In genomic region chr10:72625276-72625607, GRCh38 we compare ENCODE assay signal across 8 cellular contexts. TPM values are rescaled to one million over a fixed set of nuclear protein-coding genes. Genes with fewer than 3 reads are reported as not detected.
DNase-seq lines count a peak whose midpoint lies in the region; ATAC-seq and TF ChIP-seq lines count a peak whose summit lies in the region.

No MANE protein-coding gene starts in this region.

- H3K27me3 ChIP-seq in left lung (no peaks in the 10 kb centered on the region), tibial nerve (no peaks in the 10 kb centered on the region)

- H3K36me3 ChIP-seq in left lung (no peaks in the 10 kb centered on the region), tibial nerve (no peaks in the 10 kb centered on the region)

- H3K4me3 ChIP-seq in left lung (peak overlapping the region; percentile 90 to 91), tibial nerve (peak overlapping the region; percentile 61 to 89 (median 81))

- H3K36me3 Mint-ChIP-seq in activated T-cell treated with anti-CD3 and anti-CD28 coated beads, Interleukin-2, amount 50 U/mL, for 24 hours (ENCODE audit: low read depth): peaks cover 12% of the 10 kb centered on the region

- TF ChIP-seq POLR2A in tibial nerve (IDR thresholded peaks at IDR 0.05): no peak

- H3K9me3 ChIP-seq in left lung (no peaks in the 10 kb centered on the region), tibial nerve (no peaks in the 10 kb centered on the region)

- DNase-seq in activated T-cell treated with anti-CD3 and anti-CD28 coated beads, Interleukin-2, amount 50 U/mL, for 24 hours: no peak
- no peak for DNase-seq in activated T-cell treated with anti-CD3 and anti-CD28 coated beads for 4 hours
- peak; percentile 21 for DNase-seq in amniotic epithelial cell (ENCODE audit: low read depth)
- DNase-seq in left lung: no peak
- no peak for DNase-seq in tibial nerve (ENCODE audit: low spot score in 2 of 2)
- DNase-seq in stimulated activated CD4-positive, alpha-beta T cell treated with anti-CD3 and anti-CD28 coated beads, Interleukin-12 subunit alpha, Interleukin-12 subunit beta, amount 100 ng/mL, for 4 hours: no peak
- DNase-seq in NOMO-1 treated with dmso at 0.1 percent for 144 hours (lab: John Stamatoyannopoulos, UW; ENCODE audit: unreplicated experiment): no peak
- no peak for DNase-seq in G401 (ENCODE audit: low spot score)

- H3K4me1 ChIP-seq in left lung (peaks cover 12 to 22% of the 10 kb centered on the region in 2 donors), tibial nerve (peaks cover 0 to 21% (median 8%) of the 10 kb centered on the region in 4 donors)

- H3K9me3 Mint-ChIP-seq in activated T-cell treated with anti-CD3 and anti-CD28 coated beads, Interleukin-2, amount 50 U/mL, for 24 hours: no peaks in the 10 kb centered on the region

- H3K27ac Mint-ChIP-seq in activated T-cell treated with anti-CD3 and anti-CD28 coated beads, Interleukin-2, amount 50 U/mL, for 24 hours: peak overlapping the region; percentile 97

- H3K4me3 Mint-ChIP-seq in activated T-cell treated with anti-CD3 and anti-CD28 coated beads, Interleukin-2, amount 50 U/mL, for 24 hours: peak overlapping the region; percentile 98

- ATAC-seq in left lung: peak; percentile 8

- H3K27me3 Mint-ChIP-seq in activated T-cell treated with anti-CD3 and anti-CD28 coated beads, Interleukin-2, amount 50 U/mL, for 24 hours: no peaks in the 10 kb centered on the region

- TF ChIP-seq CTCF in left lung (IDR thresholded peaks at IDR 0.05) (no peak), tibial nerve (IDR thresholded peaks at IDR 0.05) (no peak)

- no peak for TF ChIP-seq EP300 in tibial nerve (IDR thresholded peaks at IDR 0.05)

- in situ Hi-C loops in G401 (cut with HindIII; ENCODE audit: low sequenced_read_pairs): no loop called here

- H3K27ac ChIP-seq in left lung (peak overlapping the region; percentile 87 to 90), tibial nerve (peak overlapping the region; percentile 81 to 95 (median 88))

- peaks cover 13% of the 10 kb centered on the region for H3K4me1 Mint-ChIP-seq in activated T-cell treated with anti-CD3 and anti-CD28 coated beads, Interleukin-2, amount 50 U/mL, for 24 hours (ENCODE audit: low read depth)

- intact Hi-C loops in left lung (cut with DNase I): no loop called here

- 1 to 3% methylated on average over 10 of the region's 10 CpGs for WGBS in tibial nerve, 2 donors

RNA-seq across cellular contexts. Expression of gene MICU1, which starts 0.6 kb away (rescaled TPM):
- total RNA-seq in left lung (10 to 100 TPM; 54.0 to 57.5 TPM), tibial nerve (10 to 100 TPM; 19.4 to 46.5 (median 35.8) TPM)
- 57.0 and 57.1 TPM in 2 replicates for total RNA-seq in G401 (2014; rRNA removed; shearing (Covaris generic))
